ENCODE assay signal across 1 cellular context in genomic region chr19:14116918-14117578, GRCh38.
TF ChIP-seq lines count a peak whose summit lies in the region.

No MANE protein-coding gene starts in this region.

TF ChIP-seq in A549, 52 proteins besides CTCF, POLR2A, EP300 and RAD21 (continued from another document):
- TF ChIP-seq ELK1 (IDR thresholded peaks at IDR 0.05; ENCODE audit: low read depth, low read length): no peak
